In genomic region chr16:29761882-29762281, GRCh38 we compare ENCODE assay signal across 1 cellular context.
TF ChIP-seq lines count a peak whose summit lies in the region.

No MANE protein-coding gene starts in this region.

TF ChIP-seq in HepG2, 621 proteins besides CTCF, POLR2A, EP300 and RAD21:
- 0 out of 2 replicates have a peak, but pooled peaks have one; percentile 22 for TF ChIP-seq BCL6 (CRISPR knock-in tag; IDR thresholded peaks at IDR 0.05)
- TF ChIP-seq ZNF546 (CRISPR knock-in tag; conservative IDR thresholded peaks at IDR 0.05) = no peak
- no peak for TF ChIP-seq ATF4 (CRISPR knock-in tag; IDR thresholded peaks at IDR 0.05)
